In genomic region chr1:42335050-42335808, GRCh38 we compare ENCODE assay signal across 8 cellular contexts. TPM values are rescaled to one million over a fixed set of nuclear protein-coding genes. Genes with fewer than 3 reads are reported as not detected.
A peak's percentile ranks its signal among the peaks of the same experiment; 100 is the strongest.
DNase-seq lines count a peak whose midpoint lies in the region; ATAC-seq and TF ChIP-seq lines count a peak whose summit lies in the region.

Gene FOXJ3, minus strand, starts transcription at chr1:42335235. Its CDS starts 24,142 bp downstream, at chr1:42311093.

- H3K36me3 Mint-ChIP-seq in nephron progenitor cell (ENCODE audit: low read depth), result peaks cover 15% of the 10 kb centered on the region
- H3K36me3 Mint-ChIP-seq in stimulated activated naive CD8-positive, alpha-beta T cell treated with anti-CD3 and anti-CD28 coated beads, Interleukin-15, Interleukin-2, amounts not matched to agents 100 ng/mL and 50 ng/mL, for 24 hours (ENCODE audit: low read depth), result no peaks in the 10 kb centered on the region

- peak within 1 kb of the TSS; percentile 86 for H3K27ac ChIP-seq in RWPE2 (ENCODE audit: poor library complexity, severe bottlenecking)

- peaks cover 27% of the 10 kb centered on the region for H3K4me1 ChIP-seq in RWPE2 (ENCODE audit: insufficient read depth, poor library complexity, severe bottlenecking)

- peak; percentile 72 for ATAC-seq in RWPE2 (ENCODE audit: low read depth)

- H3K4me1 Mint-ChIP-seq in nephron progenitor cell, result peaks cover 53% of the 10 kb centered on the region
- H3K4me1 Mint-ChIP-seq in stimulated activated naive CD8-positive, alpha-beta T cell treated with anti-CD3 and anti-CD28 coated beads, Interleukin-15, Interleukin-2, amounts not matched to agents 100 ng/mL and 50 ng/mL, for 24 hours (ENCODE audit: low read depth), result peaks cover 47% of the 10 kb centered on the region

- H3K36me3 ChIP-seq in RWPE2 (ENCODE audit: low read depth), result no peaks in the 10 kb centered on the region

- TF ChIP-seq CTCF in RWPE2 (IDR thresholded peaks at IDR 0.05; ENCODE audit: poor library complexity, severe bottlenecking) (no peak), nephron progenitor cell (IDR thresholded peaks at IDR 0.05) (no peak)

- no peaks in the 10 kb centered on the region for H3K9me3 Mint-ChIP-seq in nephron progenitor cell
- H3K9me3 Mint-ChIP-seq in stimulated activated naive CD8-positive, alpha-beta T cell treated with anti-CD3 and anti-CD28 coated beads, Interleukin-15, Interleukin-2, amounts not matched to agents 100 ng/mL and 50 ng/mL, for 24 hours, result no peaks in the 10 kb centered on the region

- H3K27ac Mint-ChIP-seq in nephron progenitor cell, result peak within 1 kb of the TSS; percentile 91
- peak within 1 kb of the TSS; percentile 96 for H3K27ac Mint-ChIP-seq in stimulated activated naive CD8-positive, alpha-beta T cell treated with anti-CD3 and anti-CD28 coated beads, Interleukin-15, Interleukin-2, amounts not matched to agents 100 ng/mL and 50 ng/mL, for 24 hours

- DNase-seq in Daoy (ENCODE audit: low read depth), result peak; percentile 96
- peak; percentile 65 for DNase-seq in GOT3 (lab: John Stamatoyannopoulos, UW)
- DNase-seq in LoVo (ENCODE audit: low spot score), result peak; percentile 94
- peak; percentile 89 for DNase-seq in RWPE2 (ENCODE audit: low spot score)
- DNase-seq in activated effector memory CD4-positive, alpha-beta T cell treated with Interleukin-2 at 50 U/mL for 16 hours, result peak; percentile 90
- DNase-seq in fibroblast of the conjunctiva (ENCODE audit: low read depth), result peak; percentile 81
- peak; percentile 96 for DNase-seq in nephron progenitor cell

- H3K4me3 Mint-ChIP-seq in nephron progenitor cell, result peak within 1 kb of the TSS; percentile 91
- H3K4me3 Mint-ChIP-seq in stimulated activated naive CD8-positive, alpha-beta T cell treated with anti-CD3 and anti-CD28 coated beads, Interleukin-15, Interleukin-2, amounts not matched to agents 100 ng/mL and 50 ng/mL, for 24 hours, result peak within 1 kb of the TSS; percentile 97

- peak within 1 kb of the TSS; percentile 85 for H3K4me3 ChIP-seq in RWPE2 (ENCODE audit: severe bottlenecking)

- H3K9me3 ChIP-seq in RWPE2 (ENCODE audit: severe bottlenecking), result no peaks in the 10 kb centered on the region

- no peaks in the 10 kb centered on the region for H3K27me3 ChIP-seq in RWPE2 (ENCODE audit: insufficient read depth, poor library complexity, severe bottlenecking)

- H3K27me3 Mint-ChIP-seq in nephron progenitor cell (ENCODE audit: low read depth, poor library complexity), result no peaks in the 10 kb centered on the region
- H3K27me3 Mint-ChIP-seq in stimulated activated naive CD8-positive, alpha-beta T cell treated with anti-CD3 and anti-CD28 coated beads, Interleukin-15, Interleukin-2, amounts not matched to agents 100 ng/mL and 50 ng/mL, for 24 hours, result no peaks in the 10 kb centered on the region

RNA-seq across cellular contexts. Expression of gene FOXJ3, which starts in this region (rescaled TPM):
- 33.8 and 42.1 TPM in 2 replicates for total RNA-seq in Daoy (2014; rRNA removed; shearing (Covaris generic))

Comparison
In these comparisons a context has a peak if more than half of its experiments do, and no peak if none do; other contexts are left out.
1. Peak in every context shown above with its lines: DNase-seq, ATAC-seq, H3K4me3 ChIP-seq and H3K27ac ChIP-seq.